In the genomic region with DNA sequence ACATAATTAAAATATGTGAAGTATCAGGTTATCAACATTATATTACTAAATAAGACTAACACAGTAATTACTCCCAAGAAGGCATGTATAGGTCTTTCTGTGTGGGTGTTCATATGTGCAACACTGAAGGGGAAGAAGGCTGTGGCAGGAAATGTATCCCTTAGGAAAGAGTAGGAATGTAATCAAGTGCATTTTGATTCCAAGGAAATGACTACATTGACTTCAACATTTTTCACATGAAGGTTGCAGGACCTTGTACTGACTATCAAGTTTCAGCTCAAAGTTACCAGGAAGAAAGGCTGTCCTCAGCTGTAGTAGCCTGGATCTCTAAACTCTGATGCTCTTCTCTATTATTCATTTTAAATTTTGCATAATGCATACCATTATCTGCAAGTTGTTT, we compare ENCODE assay signal across 1 cellular context.
TF ChIP-seq lines count a peak whose summit lies in the region.

No MANE protein-coding gene starts in this region.

TF ChIP-seq in HCT116, 20 proteins besides CTCF, POLR2A, EP300 and RAD21:
- TF ChIP-seq CBX3 (IDR thresholded peaks at IDR 0.05; ENCODE audit: low read depth): peak; percentile 63; the same call in 1 of the 2 replicates
- peak; percentile 24; the same call in 1 of the 2 replicates for TF ChIP-seq SRF (IDR thresholded peaks at IDR 0.05; ENCODE audit: low read depth)
- TF ChIP-seq ZNF274 (IDR thresholded peaks at IDR 0.05; ENCODE audit: low read depth, low read length): no peak
- TF ChIP-seq YY1 (IDR thresholded peaks at IDR 0.05; ENCODE audit: extremely low read depth, insufficient replicate concordance, low read depth, low read length): no peak
- TF ChIP-seq, protein P1, sequence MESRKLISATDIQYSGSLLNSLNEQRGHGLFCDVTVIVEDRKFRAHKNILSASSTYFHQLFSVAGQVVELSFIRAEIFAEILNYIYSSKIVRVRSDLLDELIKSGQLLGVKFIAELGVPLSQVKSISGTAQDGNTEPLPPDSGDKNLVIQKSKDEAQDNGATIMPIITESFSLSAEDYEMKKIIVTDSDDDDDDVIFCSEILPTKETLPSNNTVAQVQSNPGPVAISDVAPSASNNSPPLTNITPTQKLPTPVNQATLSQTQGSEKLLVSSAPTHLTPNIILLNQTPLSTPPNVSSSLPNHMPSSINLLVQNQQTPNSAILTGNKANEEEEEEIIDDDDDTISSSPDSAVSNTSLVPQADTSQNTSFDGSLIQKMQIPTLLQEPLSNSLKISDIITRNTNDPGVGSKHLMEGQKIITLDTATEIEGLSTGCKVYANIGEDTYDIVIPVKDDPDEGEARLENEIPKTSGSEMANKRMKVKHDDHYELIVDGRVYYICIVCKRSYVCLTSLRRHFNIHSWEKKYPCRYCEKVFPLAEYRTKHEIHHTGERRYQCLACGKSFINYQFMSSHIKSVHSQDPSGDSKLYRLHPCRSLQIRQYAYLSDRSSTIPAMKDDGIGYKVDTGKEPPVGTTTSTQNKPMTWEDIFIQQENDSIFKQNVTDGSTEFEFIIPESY (IDR thresholded peaks at IDR 0.05; ENCODE audit: extremely low read depth, insufficient replicate concordance, low read length): no peak
- TF ChIP-seq EGR1 (IDR thresholded peaks at IDR 0.05; ENCODE audit: low read depth): no peak
- peak; percentile 11; the same call in 1 of the 2 replicates for TF ChIP-seq JUND (IDR thresholded peaks at IDR 0.05)
- TF ChIP-seq, protein P2, sequence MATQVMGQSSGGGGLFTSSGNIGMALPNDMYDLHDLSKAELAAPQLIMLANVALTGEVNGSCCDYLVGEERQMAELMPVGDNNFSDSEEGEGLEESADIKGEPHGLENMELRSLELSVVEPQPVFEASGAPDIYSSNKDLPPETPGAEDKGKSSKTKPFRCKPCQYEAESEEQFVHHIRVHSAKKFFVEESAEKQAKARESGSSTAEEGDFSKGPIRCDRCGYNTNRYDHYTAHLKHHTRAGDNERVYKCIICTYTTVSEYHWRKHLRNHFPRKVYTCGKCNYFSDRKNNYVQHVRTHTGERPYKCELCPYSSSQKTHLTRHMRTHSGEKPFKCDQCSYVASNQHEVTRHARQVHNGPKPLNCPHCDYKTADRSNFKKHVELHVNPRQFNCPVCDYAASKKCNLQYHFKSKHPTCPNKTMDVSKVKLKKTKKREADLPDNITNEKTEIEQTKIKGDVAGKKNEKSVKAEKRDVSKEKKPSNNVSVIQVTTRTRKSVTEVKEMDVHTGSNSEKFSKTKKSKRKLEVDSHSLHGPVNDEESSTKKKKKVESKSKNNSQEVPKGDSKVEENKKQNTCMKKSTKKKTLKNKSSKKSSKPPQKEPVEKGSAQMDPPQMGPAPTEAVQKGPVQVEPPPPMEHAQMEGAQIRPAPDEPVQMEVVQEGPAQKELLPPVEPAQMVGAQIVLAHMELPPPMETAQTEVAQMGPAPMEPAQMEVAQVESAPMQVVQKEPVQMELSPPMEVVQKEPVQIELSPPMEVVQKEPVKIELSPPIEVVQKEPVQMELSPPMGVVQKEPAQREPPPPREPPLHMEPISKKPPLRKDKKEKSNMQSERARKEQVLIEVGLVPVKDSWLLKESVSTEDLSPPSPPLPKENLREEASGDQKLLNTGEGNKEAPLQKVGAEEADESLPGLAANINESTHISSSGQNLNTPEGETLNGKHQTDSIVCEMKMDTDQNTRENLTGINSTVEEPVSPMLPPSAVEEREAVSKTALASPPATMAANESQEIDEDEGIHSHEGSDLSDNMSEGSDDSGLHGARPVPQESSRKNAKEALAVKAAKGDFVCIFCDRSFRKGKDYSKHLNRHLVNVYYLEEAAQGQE (IDR thresholded peaks at IDR 0.05; ENCODE audit: low read depth): no peak
